In genomic region chr21:27582246-27582945, GRCh38 we compare ENCODE assay signal across 20 cellular contexts.
"Had no signal": no experiment of that assay in that cellular context is flagged by ENCODE, and none has a peak within 500 bp of the region (broad histone marks: within the 10 kb centered on the region; RNA-seq: fewer than 3 reads in every experiment).

No MANE protein-coding gene starts in this region.

- H3K27ac ChIP-seq: cardiac muscle cell, heart left ventricle, lower lobe of right lung, neural progenitor cell, ovary, sigmoid colon, thyroid gland, vagina had no signal

- DNase-seq: activated CD4-positive, CD25-positive, alpha-beta regulatory T cell treated with anti-CD3 and anti-CD28 coated beads, Interleukin-2, amount 50 U/mL, for 72 hours; activated naive CD4-positive, alpha-beta T cell; activated naive CD8-positive, alpha-beta T cell treated with anti-CD3 and anti-CD28 coated beads, Interleukin-2, amount 10 ng/mL, durations not matched to agents 7 days and 5 days; aorta; heart left ventricle; immature natural killer cell; left colon; lower lobe of right lung; naive B cell; ovary; sigmoid colon; stimulated activated CD4-positive, alpha-beta T cell treated with anti-CD3 and anti-CD28 coated beads, Interleukin-2, amount 100 ng/mL, for 48 hours; T-cell; thyroid gland had no signal

- H3K27ac Mint-ChIP-seq: activated naive CD8-positive, alpha-beta T cell treated with anti-CD3 and anti-CD28 coated beads, Interleukin-2, amount 10 ng/mL, durations not matched to agents 7 days and 5 days; activated T-helper 1 cell treated with anti-CD3 and anti-CD28 coated beads, Interleukin-12 subunit alpha, Interleukin-12 subunit beta, Interleukin-2, Interleukin-4 antibody, amounts not matched to agents 30 ng/mL and 10 ng/mL and 1 ng/mL, durations not matched to agents 14 hours and 24 hours and 36 hours; immature natural killer cell; naive B cell; neural progenitor cell; stimulated activated memory B cell treated with anti-CD40 and anti-IgM and Interleukin-4, amounts not matched to agents 10 μg/mL and 1 μg/mL and 100 μg/mL, for 72 hours; T-cell had no signal

- H3K27me3 ChIP-seq: cardiac muscle cell, heart left ventricle, neural progenitor cell, ovary, sigmoid colon, thyroid gland, vagina had no signal

- H3K4me3 Mint-ChIP-seq: activated naive CD8-positive, alpha-beta T cell treated with anti-CD3 and anti-CD28 coated beads, Interleukin-2, amount 10 ng/mL, durations not matched to agents 7 days and 5 days; activated T-helper 1 cell treated with anti-CD3 and anti-CD28 coated beads, Interleukin-12 subunit alpha, Interleukin-12 subunit beta, Interleukin-2, Interleukin-4 antibody, amounts not matched to agents 30 ng/mL and 10 ng/mL and 1 ng/mL, durations not matched to agents 14 hours and 24 hours and 36 hours; immature natural killer cell; naive B cell; neural progenitor cell; stimulated activated memory B cell treated with anti-CD40 and anti-IgM and Interleukin-4, amounts not matched to agents 10 μg/mL and 1 μg/mL and 100 μg/mL, for 72 hours; T-cell had no signal

- H3K9me3 ChIP-seq: lower lobe of right lung, ovary, sigmoid colon, thyroid gland, vagina had no signal

- H3K9ac ChIP-seq: neural progenitor cell had no signal

- H3K36me3 ChIP-seq: cardiac muscle cell, heart left ventricle, lower lobe of right lung, neural progenitor cell, ovary, sigmoid colon, thyroid gland, vagina had no signal

- H2AFZ ChIP-seq: neural progenitor cell had no signal

- H3K4me1 Mint-ChIP-seq: activated naive CD8-positive, alpha-beta T cell treated with anti-CD3 and anti-CD28 coated beads, Interleukin-2, amount 10 ng/mL, durations not matched to agents 7 days and 5 days; immature natural killer cell; naive B cell; neural progenitor cell; stimulated activated memory B cell treated with anti-CD40 and anti-IgM and Interleukin-4, amounts not matched to agents 10 μg/mL and 1 μg/mL and 100 μg/mL, for 72 hours; T-cell had no signal

- ATAC-seq: esophagus mucosa; heart left ventricle; left colon; lower lobe of right lung; stimulated activated memory B cell treated with anti-CD40 and anti-IgM and Interleukin-4, amounts not matched to agents 10 μg/mL and 1 μg/mL and 100 μg/mL, for 72 hours; T-cell had no signal

- H3K4me1 ChIP-seq: lower lobe of right lung, neural progenitor cell, sigmoid colon, vagina had no signal

- H3K27me3 Mint-ChIP-seq: activated naive CD8-positive, alpha-beta T cell treated with anti-CD3 and anti-CD28 coated beads, Interleukin-2, amount 10 ng/mL, durations not matched to agents 7 days and 5 days; naive B cell; stimulated activated memory B cell treated with anti-CD40 and anti-IgM and Interleukin-4, amounts not matched to agents 10 μg/mL and 1 μg/mL and 100 μg/mL, for 72 hours; T-cell had no signal

- H3K4me3 ChIP-seq: cardiac muscle cell, heart left ventricle, lower lobe of right lung, neural progenitor cell, ovary, sigmoid colon, thyroid gland, vagina had no signal

- H3K36me3 Mint-ChIP-seq: activated naive CD8-positive, alpha-beta T cell treated with anti-CD3 and anti-CD28 coated beads, Interleukin-2, amount 10 ng/mL, durations not matched to agents 7 days and 5 days; immature natural killer cell; naive B cell; neural progenitor cell; stimulated activated memory B cell treated with anti-CD40 and anti-IgM and Interleukin-4, amounts not matched to agents 10 μg/mL and 1 μg/mL and 100 μg/mL, for 72 hours; T-cell had no signal

- H3K4me2 ChIP-seq: neural progenitor cell had no signal

- H3K9me3 Mint-ChIP-seq: activated naive CD8-positive, alpha-beta T cell treated with anti-CD3 and anti-CD28 coated beads, Interleukin-2, amount 10 ng/mL, durations not matched to agents 7 days and 5 days; stimulated activated memory B cell treated with anti-CD40 and anti-IgM and Interleukin-4, amounts not matched to agents 10 μg/mL and 1 μg/mL and 100 μg/mL, for 72 hours had no signal
